Comparison of ENCODE assay signal across 8 cellular contexts in the genomic region with DNA sequence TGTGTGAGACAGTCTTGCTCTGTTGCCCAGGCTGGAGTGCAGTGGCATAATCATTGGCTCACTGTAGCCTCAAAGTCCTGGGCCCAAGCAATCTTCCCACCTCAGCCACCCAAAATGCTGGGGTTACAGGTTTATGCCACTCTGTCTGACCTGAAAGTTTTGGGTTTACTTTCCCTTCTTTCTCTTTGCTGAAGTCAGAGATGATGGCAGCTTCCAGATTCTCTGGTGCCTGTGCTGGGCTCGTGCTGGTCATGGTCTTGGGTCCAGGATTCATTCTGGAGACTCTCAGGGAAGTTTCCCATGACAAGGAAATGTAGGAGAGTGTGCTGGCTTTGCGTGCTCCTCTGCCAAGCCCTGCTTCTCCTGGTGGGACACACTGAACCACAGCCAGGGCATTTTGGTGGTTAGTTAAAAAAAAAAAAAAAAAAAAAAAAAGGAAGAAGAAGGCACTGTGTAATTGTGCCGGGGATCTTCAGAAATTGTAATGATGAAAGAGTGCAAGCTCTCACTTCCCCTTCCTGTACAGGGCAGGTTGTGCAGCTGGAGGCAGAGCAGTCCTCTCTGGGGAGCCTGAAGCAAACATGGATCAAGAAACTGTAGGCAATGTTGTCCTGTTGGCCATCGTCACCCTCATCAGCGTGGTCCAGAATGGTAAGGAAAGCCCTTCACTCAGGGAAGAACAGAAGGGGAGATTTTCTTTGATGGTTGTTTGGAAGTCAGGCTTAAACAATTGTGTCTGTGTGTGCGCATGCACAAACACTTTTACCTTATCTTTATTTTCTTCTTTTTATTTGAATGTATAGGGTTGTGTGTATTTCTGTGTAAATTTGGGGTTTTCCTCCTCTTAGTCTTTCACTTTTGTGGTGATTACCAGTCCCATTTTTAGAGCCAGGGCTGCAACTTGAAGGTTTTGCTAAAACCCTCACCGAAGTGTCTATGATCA. TPM values are rescaled to one million over a fixed set of nuclear protein-coding genes. Genes with fewer than 3 reads are reported as not detected.
DNase-seq lines count a peak whose midpoint lies in the region; ATAC-seq and TF ChIP-seq lines count a peak whose summit lies in the region.

Gene ALOX5AP (plus strand): TSS at position 519 of the 943 bp plus-strand sequence. CDS start 63 bp downstream, at position 582.

- TF ChIP-seq CTCF in CD4-positive, alpha-beta T cell (IDR thresholded peaks at IDR 0.05), result no peak
- no peak for TF ChIP-seq CTCF in uterus (IDR thresholded peaks at IDR 0.05)

- no peak for TF ChIP-seq POLR2A in uterus (IDR thresholded peaks at IDR 0.05)

- peak within 1 kb of the TSS; percentile 96 for H3K4me3 Mint-ChIP-seq in CD4-positive, alpha-beta T cell

- intact Hi-C loops in CD4-positive, alpha-beta T cell (cut with DNase I, micrococcal nuclease), result loop anchor here (5.0 kb wide), 2 partner anchors 53 to 67 kb away; no protein-coding TSS in a partner anchor
- intact Hi-C loops in right cardiac atrium (cut with DNase I), result no loop called here
- intact Hi-C loops in uterus (cut with DNase I; ENCODE audit: low total_unique reads), result no loop called here

- ATAC-seq in CD4-positive, alpha-beta T cell (ENCODE audit: poor library complexity), result peak; percentile 64
- ATAC-seq in GM19395 (IDR thresholded peaks at IDR 0.05; ENCODE audit: unreplicated experiment) (peak; percentile 77), HG03378 (IDR thresholded peaks at IDR 0.05; ENCODE audit: unreplicated experiment) (peak; percentile 72), right cardiac atrium (peak; percentile 37 to 69)

- H3K27me3 ChIP-seq in CD4-positive, alpha-beta T cell (ENCODE audit: control insufficient read depth, insufficient read depth, low read length), result no peaks in the 10 kb centered on the region
- H3K27me3 ChIP-seq in right cardiac atrium (ENCODE audit: control insufficient read depth, insufficient read depth), result no peaks in the 10 kb centered on the region
- no peaks in the 10 kb centered on the region for H3K27me3 ChIP-seq in uterus

- CTCF ChIA-PET in CD4-positive, alpha-beta T cell (lab: Charles Lee), result interaction anchor here (0.6 to 1.0 kb wide), 2 partner anchors 38 to 131 kb away, joined by 3 read pairs; no protein-coding TSS in a partner anchor

- H3K27ac ChIP-seq in CD4-positive, alpha-beta T cell (ENCODE audit: low read depth, low read length), result peak within 1 kb of the TSS; percentile 43
- H3K27ac ChIP-seq in right cardiac atrium (ENCODE audit: low read length) (no peak within 1 kb of the TSS), uterus (peak within 1 kb of the TSS in 1 of 2 donors; percentile 23)

- peak within 1 kb of the TSS; percentile 81 for H3K27ac Mint-ChIP-seq in CD4-positive, alpha-beta T cell

- H3K9me3 Mint-ChIP-seq in CD4-positive, alpha-beta T cell, result no peaks in the 10 kb centered on the region

- WGBS in right cardiac atrium, result 84% methylated on average over 7 of the region's 7 CpGs

- H3K27me3 Mint-ChIP-seq in CD4-positive, alpha-beta T cell, result no peaks in the 10 kb centered on the region

- H3K36me3 Mint-ChIP-seq in CD4-positive, alpha-beta T cell (ENCODE audit: low read depth), result peaks cover 2% of the 10 kb centered on the region

- H3K4me1 ChIP-seq in right cardiac atrium (ENCODE audit: control insufficient read depth, insufficient read depth, low read length) (no peaks in the 10 kb centered on the region), uterus (no peaks in the 10 kb centered on the region)

- DNase-seq in CD4-positive, alpha-beta T cell, result peak in 8 of 10 experiments; percentile 16 to 46 (median 22)
- DNase-seq in UCSD-AML1 (lab: John Stamatoyannopoulos, UW; ENCODE audit: unreplicated experiment) (peak; percentile 41), right cardiac atrium (no peak), ureter (ENCODE audit: low spot score) (no peak), uterus (no peak), NCI-H1694 treated with DMSO at 0.1 percent for 48 hours (lab: John Stamatoyannopoulos, UW) (no peak)

- POLR2A ChIA-PET in CD4-positive, alpha-beta T cell (lab: Charles Lee), result interaction anchor here (0.6 to 3.8 kb wide), 6 partner anchors 9 to 425 kb away, joined by 3 to 24 read pairs (median 4); partner anchors contain the start of gene USPL1

- no peaks in the 10 kb centered on the region for H3K36me3 ChIP-seq in uterus

- H3K4me3 ChIP-seq in right cardiac atrium (ENCODE audit: low read length) (no peak within 1 kb of the TSS), uterus (no peak within 1 kb of the TSS)

- H3K9me3 ChIP-seq in CD4-positive, alpha-beta T cell (ENCODE audit: control insufficient read depth, low read length), result no peaks in the 10 kb centered on the region
- H3K9me3 ChIP-seq in right cardiac atrium (ENCODE audit: control insufficient read depth, low read length) (no peaks in the 10 kb centered on the region), uterus (no peaks in the 10 kb centered on the region)

- H3K4me1 Mint-ChIP-seq in CD4-positive, alpha-beta T cell (ENCODE audit: low read depth), result peaks cover 73% of the 10 kb centered on the region

RNA-seq across cellular contexts. Expression of gene ALOX5AP, which starts in this region (rescaled TPM):
- total RNA-seq in CD4-positive, alpha-beta T cell, result 10 to 100 TPM; 16.5 to 19.0 TPM
- total RNA-seq in right cardiac atrium (10 to 100 TPM in 1 of 4 donors, 1 to 10 TPM in 3; 3.3 to 12.4 (median 8.2) TPM), ureter (10.7 TPM), uterus (10 to 100 TPM in 2 of 4 donors, 1 to 10 TPM in 2; 4.4 to 40.6 (median 12.7) TPM)
- polyA plus RNA-seq in right cardiac atrium, result 1.9 TPM

Comparison
In these comparisons a context has a peak if more than half of its experiments do, and no peak if none do; other contexts are left out.
1. DNase-seq: peak in CD4-positive, alpha-beta T cell (8 of 10) and UCSD-AML1 (single experiment); none in right cardiac atrium (0 of 3), ureter (single experiment), uterus (0 of 2) and NCI-H1694 treated with DMSO at 0.1 percent for 48 hours (single experiment).
2. intact Hi-C loops: an anchor here in CD4-positive, alpha-beta T cell (5.0 kb wide); none called in right cardiac atrium and uterus.
3. Peak in every context shown above with its lines, with median percentiles within 50 percentile points of each other: ATAC-seq.